Comparison of ENCODE assay signal across 18 cellular contexts in the genomic region with DNA sequence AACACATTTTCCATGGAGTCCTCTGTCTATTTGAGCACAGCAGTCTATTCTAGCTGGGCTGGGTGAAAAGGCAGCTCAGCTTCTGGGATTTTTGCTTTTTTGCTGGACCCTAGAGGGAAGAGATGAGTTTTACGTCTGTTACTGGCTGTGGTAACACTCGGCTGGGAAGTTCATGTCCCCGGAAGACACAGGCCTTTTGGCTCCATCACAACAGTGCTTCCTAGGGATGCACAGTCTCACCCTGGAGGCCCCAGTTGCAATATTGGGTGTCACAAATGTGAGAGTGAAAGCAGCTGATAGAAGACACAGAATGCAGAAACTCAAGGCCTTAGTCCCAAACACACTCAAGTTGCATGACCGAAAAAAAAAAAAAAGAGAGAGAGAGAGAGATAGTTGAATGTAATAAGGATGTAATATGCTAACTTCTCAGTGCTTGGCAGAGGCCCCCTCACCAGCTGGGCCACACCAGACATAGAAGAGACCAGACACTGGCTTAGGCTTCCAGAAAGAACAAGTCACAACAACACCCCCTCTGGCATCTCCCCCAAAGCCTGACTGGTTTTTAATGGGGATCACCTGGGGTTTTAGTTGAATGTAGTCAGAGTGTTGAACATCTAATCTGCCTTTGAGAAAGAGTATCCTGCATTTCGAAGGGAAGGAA.
DNase-seq lines count a peak whose midpoint lies in the region; ATAC-seq and TF ChIP-seq lines count a peak whose summit lies in the region.
"Had no signal": no experiment of that assay in that cellular context is flagged by ENCODE, and none has a peak within 500 bp of the region (broad histone marks: within the 10 kb centered on the region; RNA-seq: fewer than 3 reads in every experiment).

No MANE protein-coding gene starts in this region.

- H3K4me2 ChIP-seq in GM23248 (ENCODE audit: unreplicated experiment) (no peak overlapping the region), trophoblast cell (ENCODE audit: low read length) (no peak overlapping the region)

- no peak overlapping the region for H3K23ac ChIP-seq in trophoblast cell (ENCODE audit: low read length)

- TF ChIP-seq CTCF in adrenal gland (IDR thresholded peaks at IDR 0.05), result no peak

- no peak overlapping the region for H2AK5ac ChIP-seq in trophoblast cell (ENCODE audit: low read length)

- no peak overlapping the region for H3K4ac ChIP-seq in trophoblast cell (ENCODE audit: low read depth, low read length)

- no peak overlapping the region for H3K27ac ChIP-seq in GM23248
- no peak overlapping the region for H3K27ac ChIP-seq in adrenal gland
- no peak overlapping the region for H3K27ac ChIP-seq in trophoblast cell (ENCODE audit: low read depth, low read length)
- H3K27ac ChIP-seq: C4-2B, left lung, SK-N-MC had no signal

- no peaks in the 10 kb centered on the region for H3K9me2 ChIP-seq in GM23248 (ENCODE audit: insufficient read depth)

- no peak overlapping the region for H2BK12ac ChIP-seq in trophoblast cell (ENCODE audit: low read length)

- WGBS in GM23248 (ENCODE audit: low coverage in 1 of 2, low lambda C conversion rate in 2 of 2, missing lambda C conversion rate in 2 of 2), 2 experiments, result 43 to 47% methylated on average over 5 of the region's 5 CpGs
- 69 to 75% (median 73%) methylated on average over 5 of the region's 5 CpGs for WGBS in adrenal gland, 4 donors
- no CpG with 5 or more reads among the region's 5 CpGs for WGBS in trophoblast cell (ENCODE audit: extremely low coverage, insufficient coverage, insufficient read length)

- no peak overlapping the region for H2BK5ac ChIP-seq in trophoblast cell (ENCODE audit: low read depth, low read length, poor library complexity)

- no peaks in the 10 kb centered on the region for H3K36me3 ChIP-seq in GM23248 (ENCODE audit: low read depth)
- H3K36me3 ChIP-seq in adrenal gland (replicated peaks in 1 of 2), result no peaks in the 10 kb centered on the region
- no peaks in the 10 kb centered on the region for H3K36me3 ChIP-seq in trophoblast cell (ENCODE audit: control insufficient read depth in 1 of 2, insufficient read depth in 2 of 2, low read length in 2 of 2)
- H3K36me3 ChIP-seq: left lung had no signal

- peak overlapping the region; percentile 74; the same call in 1 of the 2 replicates for H2AFZ ChIP-seq in GM23248
- no peak overlapping the region for H2AFZ ChIP-seq in trophoblast cell (ENCODE audit: insufficient read depth, low read length, poor library complexity)

- H3K79me1 ChIP-seq in trophoblast cell (ENCODE audit: low read length), result no peaks in the 10 kb centered on the region

- H3F3A ChIP-seq in GM23248 (ENCODE audit: insufficient read depth), result no peaks in the 10 kb centered on the region

- H3K4me1 ChIP-seq in GM23248 (ENCODE audit: insufficient read depth), result peaks cover 14% of the 10 kb centered on the region
- H3K4me1 ChIP-seq in adrenal gland (replicated peaks in 1 of 2), result peaks cover 5 to 8% of the 10 kb centered on the region in 2 donors
- H3K4me1 ChIP-seq in trophoblast cell (ENCODE audit: control insufficient read depth in 1 of 2, insufficient read depth in 2 of 2, low read length in 2 of 2), result peaks cover 0 to 3% of the 10 kb centered on the region in 2 experiments

- in situ Hi-C loops in GM23248 (cut with MboI), result no loop called here

- H3K9ac ChIP-seq in GM23248, result no peak overlapping the region
- peak overlapping the region; percentile 35 for H3K9ac ChIP-seq in trophoblast cell (ENCODE audit: low read length)

- no peak overlapping the region for H4K91ac ChIP-seq in trophoblast cell (ENCODE audit: low read depth, low read length)

- H4K8ac ChIP-seq in trophoblast cell (ENCODE audit: low read depth, low read length), result no peak overlapping the region

- no peak for TF ChIP-seq POLR2A in adrenal gland (IDR thresholded peaks at IDR 0.05)

- H4K20me1 ChIP-seq in GM23248 (ENCODE audit: insufficient read depth), result no peaks in the 10 kb centered on the region

- H3K4me3 ChIP-seq in GM23248, result no peak overlapping the region
- no peak overlapping the region for H3K4me3 ChIP-seq in adrenal gland
- no peak overlapping the region for H3K4me3 ChIP-seq in trophoblast cell (ENCODE audit: low read depth, low read length)
- H3K4me3 ChIP-seq: left lung, SK-N-MC had no signal

- H3K14ac ChIP-seq in trophoblast cell (ENCODE audit: low read length), result no peak overlapping the region

- no peaks in the 10 kb centered on the region for H3K79me2 ChIP-seq in GM23248 (ENCODE audit: insufficient read depth)
- no peaks in the 10 kb centered on the region for H3K79me2 ChIP-seq in trophoblast cell (ENCODE audit: control insufficient read depth, insufficient read depth, low read length, poor library complexity)

- H4K12ac ChIP-seq in trophoblast cell (ENCODE audit: low read depth, low read length), result no peak overlapping the region

- H3K9me3 ChIP-seq in GM23248 (ENCODE audit: low read depth) (no peaks in the 10 kb centered on the region), adrenal gland (replicated peaks in 1 of 3) (peaks cover 0 to 10% (median 0%) of the 10 kb centered on the region in 3 donors), trophoblast cell (ENCODE audit: insufficient read depth, low read depth, low read length) (no peaks in the 10 kb centered on the region)

- DNase-seq in GM23248 (no peak), adrenal gland (peak in 4 of 7 donors; percentile 16 to 60 (median 28)), left ventricle myocardium superior (peak; percentile 43), trophoblast cell (no peak), NCI-H2227 (lab: John Stamatoyannopoulos, UW; ENCODE audit: unreplicated experiment) (no peak), putamen (ENCODE audit: low spot score) (no peak)
- no peak for DNase-seq in NK-92 treated with Interleukin-12 subunit alpha and Interleukin-12 subunit beta, amount 100 ng/mL, for 24 hours (lab: John Stamatoyannopoulos, UW)
- DNase-seq: activated CD8-positive, alpha-beta T cell treated with anti-CD3 and anti-CD28 coated beads, Interleukin-2, amount 10 ng/mL, durations not matched to agents 7 days and 5 days; activated gamma-delta T cell treated with Interleukin-2 at 50 U/mL for 16 hours; Calu3; EL; glutamatergic neuron; left lung; NCI-H510A; stimulated activated CD8-positive, alpha-beta memory T cell treated with anti-CD3 and anti-CD28 coated beads, Interleukin-4, amount 100 ng/mL, for 48 hours had no signal

- H3K27me3 ChIP-seq in GM23248 (replicated peaks; ENCODE audit: insufficient read depth) (no peaks in the 10 kb centered on the region), adrenal gland (no peaks in the 10 kb centered on the region), trophoblast cell (ENCODE audit: insufficient read depth, low read length) (no peaks in the 10 kb centered on the region)
- H3K27me3 ChIP-seq: left lung had no signal

- H3K18ac ChIP-seq in trophoblast cell (ENCODE audit: low read length), result no peak overlapping the region

- ATAC-seq in left ventricle myocardium superior (peak; percentile 84), GM21723 (IDR thresholded peaks at IDR 0.05; ENCODE audit: unreplicated experiment) (no peak)
- ATAC-seq: activated CD8-positive, alpha-beta T cell treated with anti-CD3 and anti-CD28 coated beads, Interleukin-2, amount 10 ng/mL, durations not matched to agents 7 days and 5 days; left lung had no signal

- no peak overlapping the region for H2BK120ac ChIP-seq in trophoblast cell (ENCODE audit: insufficient read depth, low read length, poor library complexity)

- intact Hi-C loops in adrenal gland (cut with DNase I), result no loop called here
- intact Hi-C loops in left ventricle myocardium superior (cut with micrococcal nuclease), result no loop called here

Comparison
In these comparisons a context has a peak if more than half of its experiments do, and no peak if none do; other contexts are left out.
1. DNase-seq: peak in adrenal gland (4 of 7) and left ventricle myocardium superior (single experiment); none in GM23248 (single experiment), trophoblast cell (0 of 2), NCI-H2227 (single experiment), NK-92 treated with Interleukin-12 subunit alpha and Interleukin-12 subunit beta, amount 100 ng/mL, for 24 hours (single experiment) and putamen (single experiment).